ENCODE assay signal across 33 cellular contexts in genomic region chrX:117429511-117429910, GRCh38.
"Had no signal": no experiment of that assay in that cellular context is flagged by ENCODE, and none has a peak within 500 bp of the region (broad histone marks: within the 10 kb centered on the region; RNA-seq: fewer than 3 reads in every experiment).

No MANE protein-coding gene starts in this region.

- H3K27ac ChIP-seq: KMS-11 had no signal

- DNase-seq: Karpas-422, Kasumi-1, MG63, MM.1S, MV-4-11, NCI-H1048, NCI-H1092, NCI-H1092 treated with DMSO at 0.1 percent for 48 hours, NCI-H1436, NCI-H1436 treated with DMSO at 0.1 percent for 48 hours, NCI-H146, NCI-H1694, NCI-H1694 treated with DMSO at 0.1 percent for 48 hours, NCI-H187, NCI-H187 treated with DMSO at 0.1 percent for 48 hours, NCI-H1930, NCI-H2029, NCI-H2029 treated with DMSO at 0.1 percent for 48 hours, NCI-H2081, NCI-H2081 treated with DMSO at 0.1 percent for 48 hours, NCI-H2107, NCI-H2171, NCI-H2171 treated with DMSO at 0.1 percent for 48 hours, NCI-H2227 treated with DMSO at 0.1 percent for 48 hours, NCI-H226, NCI-H345, NCI-H446, NCI-H446 treated with DMSO at 0.1 percent for 48 hours, NCI-H510A, NCI-H510A treated with DMSO at 0.1 percent for 48 hours, NCI-H524 treated with DMSO at 0.1 percent for 48 hours, NCI-H526 had no signal

- H3K9me3 ChIP-seq: MG63 had no signal

- H3K27me3 ChIP-seq: MG63 had no signal

- H3K36me3 ChIP-seq: MG63 had no signal

- H3K4me3 ChIP-seq: MG63 had no signal
